Comparison of ENCODE assay signal across 8 cellular contexts in the genomic region with DNA sequence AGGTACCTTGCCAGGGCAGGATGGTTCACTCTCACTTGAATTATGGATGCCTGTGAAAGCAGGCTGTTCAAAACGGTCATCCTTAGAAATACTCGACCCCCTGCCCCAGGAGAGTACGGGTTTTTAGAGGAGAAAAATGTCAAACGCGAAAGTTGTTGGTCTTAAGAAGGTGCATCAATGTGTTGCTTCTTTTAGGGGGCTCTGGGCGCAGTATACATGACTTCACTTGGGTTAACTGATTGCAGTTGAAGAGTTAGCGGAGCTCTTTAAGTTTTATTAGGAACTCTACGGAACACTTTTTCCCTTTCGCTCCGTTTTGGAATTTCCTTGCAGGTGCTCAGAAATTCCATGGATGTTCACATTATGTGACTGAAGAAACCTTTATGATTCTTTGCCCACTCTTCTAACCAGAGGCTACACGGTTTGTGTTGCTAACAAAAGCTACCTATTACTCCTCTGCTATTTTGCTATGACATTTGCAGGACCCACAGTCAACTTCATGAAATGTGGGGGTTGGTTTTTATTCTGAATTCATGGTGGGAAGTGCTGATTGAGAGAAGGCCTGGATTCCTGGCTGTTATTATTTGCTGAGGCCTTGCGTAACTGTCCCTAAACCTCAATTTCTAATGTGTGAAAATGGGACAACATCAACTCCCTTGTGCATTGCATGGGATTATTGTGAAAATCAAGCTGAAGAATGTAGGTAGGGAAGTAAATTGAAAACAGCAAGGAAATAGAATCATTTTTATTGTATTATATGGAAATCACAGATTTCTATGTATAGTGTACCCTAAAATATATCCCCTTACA.
A peak's percentile ranks its signal among the peaks of the same experiment; 100 is the strongest.
DNase-seq lines count a peak whose midpoint lies in the region; ATAC-seq and TF ChIP-seq lines count a peak whose summit lies in the region.

No MANE protein-coding gene starts in this region.

- peaks cover 9% of the 10 kb centered on the region for H3K4me1 Mint-ChIP-seq in central memory CD8-positive, alpha-beta T cell

- TF ChIP-seq CTCF in 22Rv1 (IDR thresholded peaks at IDR 0.05) = no peak

- peaks cover 20% of the 10 kb centered on the region for H3K4me1 ChIP-seq in HUES6 (ENCODE audit: control insufficient read depth, insufficient read depth, low read length)
- H3K4me1 ChIP-seq in mucosa of stomach (ENCODE audit: control insufficient read depth, insufficient read depth, low read length) = peaks cover 5% of the 10 kb centered on the region

- H3K36me3 Mint-ChIP-seq in central memory CD8-positive, alpha-beta T cell (ENCODE audit: insufficient read depth) = peaks cover 8% of the 10 kb centered on the region

- H3K4me3 Mint-ChIP-seq in central memory CD8-positive, alpha-beta T cell = peak overlapping the region; percentile 84

- H3K9me3 ChIP-seq in HUES6 (ENCODE audit: control insufficient read depth, insufficient read depth, low read depth, low read length) (peaks cover under 1% of the 10 kb centered on the region; the same call in 1 of the 2 replicates), mucosa of stomach (ENCODE audit: control insufficient read depth, low read length) (no peaks in the 10 kb centered on the region)

- H3K4me3 ChIP-seq in HUES6 (ENCODE audit: low read depth, low read length) (peak overlapping the region; percentile 76), mucosa of stomach (ENCODE audit: low read length) (peak overlapping the region; percentile 15)

- H3K27me3 Mint-ChIP-seq in central memory CD8-positive, alpha-beta T cell = peaks cover 13% of the 10 kb centered on the region

- H3K9ac ChIP-seq in HUES6 (ENCODE audit: low read length) (peak overlapping the region; percentile 83), mucosa of stomach (ENCODE audit: low read length) (no peak overlapping the region)

- ATAC-seq in central memory CD8-positive, alpha-beta T cell (replicated peaks; ENCODE audit: extremely low read depth, poor library complexity, severe bottlenecking) = no peak

- H3K36me3 ChIP-seq in HUES6 (ENCODE audit: control insufficient read depth, insufficient read depth, low read length) (no peaks in the 10 kb centered on the region), mucosa of stomach (ENCODE audit: control insufficient read depth, insufficient read depth, low read length) (no peaks in the 10 kb centered on the region)

- no peak for DNase-seq in central memory CD8-positive, alpha-beta T cell (ENCODE audit: low spot score in 2 of 2)
- no peak for DNase-seq in HUDEP-2 (lab: John Stamatoyannopoulos, UW; ENCODE audit: unreplicated experiment in 76 of 76)
- no peak for DNase-seq in NCI-H2107 treated with DMSO at 0.1 percent for 48 hours (lab: John Stamatoyannopoulos, UW; ENCODE audit: unreplicated experiment)
- DNase-seq in cerebellar cortex (ENCODE audit: low spot score) = no peak
- no peak for DNase-seq in kidney glomerular epithelial cell (lab: John Stamatoyannopoulos, UW)

- no peak overlapping the region for H3K27ac Mint-ChIP-seq in central memory CD8-positive, alpha-beta T cell (ENCODE audit: low read depth)

- H3K27me3 ChIP-seq in HUES6 (ENCODE audit: control insufficient read depth, insufficient read depth, low read length) = peaks cover 23% of the 10 kb centered on the region
- H3K27me3 ChIP-seq in mucosa of stomach (ENCODE audit: control insufficient read depth, insufficient read depth, low read length) = no peaks in the 10 kb centered on the region

- H3K27ac ChIP-seq in 22Rv1 (peak overlapping the region; percentile 38; the same call in 1 of the 2 replicates), HUES6 (ENCODE audit: low read depth, low read length) (no peak overlapping the region)

- no peaks in the 10 kb centered on the region for H3K9me3 Mint-ChIP-seq in central memory CD8-positive, alpha-beta T cell
